In genomic region chr20:25293910-25294458, GRCh38 we compare ENCODE assay signal across 17 cellular contexts. TPM values are rescaled to one million over a fixed set of nuclear protein-coding genes. Genes with fewer than 3 reads are reported as not detected.
DNase-seq lines count a peak whose midpoint lies in the region; TF ChIP-seq lines count a peak whose summit lies in the region.
"Had no signal": no experiment of that assay in that cellular context is flagged by ENCODE, and none has a peak within 500 bp of the region (broad histone marks: within the 10 kb centered on the region; RNA-seq: fewer than 3 reads in every experiment).

No MANE protein-coding gene starts in this region.

- H3K4me1 Mint-ChIP-seq in neural progenitor cell, result no peaks in the 10 kb centered on the region
- H3K4me1 Mint-ChIP-seq: mesothelial cell of epicardium had no signal

- no peak overlapping the region for H3K9ac ChIP-seq in neural progenitor cell

- H3K9me3 Mint-ChIP-seq in neural progenitor cell, result no peaks in the 10 kb centered on the region
- H3K9me3 Mint-ChIP-seq: activated CD4-positive, alpha-beta memory T cell treated with anti-CD3 and anti-CD28 coated beads for 36 hours; CD8-positive, alpha-beta memory T cell; mesothelial cell of epicardium had no signal

- H3K79me2 ChIP-seq in neural progenitor cell (ENCODE audit: low read depth), result no peaks in the 10 kb centered on the region

- peaks cover 14% of the 10 kb centered on the region for H3K36me3 Mint-ChIP-seq in neural progenitor cell

- H3K4me1 ChIP-seq in left ventricle myocardium inferior, result peaks cover 87% of the 10 kb centered on the region
- no peaks in the 10 kb centered on the region for H3K4me1 ChIP-seq in neural progenitor cell
- H3K4me1 ChIP-seq in vagina, result peaks cover 13% of the 10 kb centered on the region
- H3K4me1 ChIP-seq: colonic mucosa had no signal

- H3F3A ChIP-seq in neural progenitor cell (ENCODE audit: low read depth), result peaks cover 7% of the 10 kb centered on the region

- TF ChIP-seq CTCF in left ventricle myocardium inferior (IDR thresholded peaks at IDR 0.05; ENCODE audit: borderline replicate concordance) (no peak), neural progenitor cell (IDR thresholded peaks at IDR 0.05) (no peak), vagina (IDR thresholded peaks at IDR 0.05) (no peak)

- peaks cover 2% of the 10 kb centered on the region for H3K27me3 Mint-ChIP-seq in neural progenitor cell (ENCODE audit: insufficient read depth, low read depth)
- H3K27me3 Mint-ChIP-seq: activated CD4-positive, alpha-beta memory T cell treated with anti-CD3 and anti-CD28 coated beads for 36 hours; CD8-positive, alpha-beta memory T cell had no signal

- DNase-seq in left ventricle myocardium inferior (no peak), cardiac septum (ENCODE audit: low spot score) (no peak), neural progenitor cell (ENCODE audit: low spot score) (no peak), vagina (ENCODE audit: extremely low spot score in 2 of 2) (no peak), hippocampal formation (lab: John Stamatoyannopoulos, UW) (no peak), NCI-H1092 (lab: John Stamatoyannopoulos, UW) (no peak), HK-2 (ENCODE audit: unreplicated experiment) (no peak)
- DNase-seq: kidney, NCI-H1048, NCI-H2107 had no signal

- peaks cover 8% of the 10 kb centered on the region for H4K20me1 ChIP-seq in neural progenitor cell (ENCODE audit: low read depth)

- H3K4me2 ChIP-seq in neural progenitor cell, result no peak overlapping the region
- H3K4me2 ChIP-seq: PC-9 had no signal

- peak overlapping the region; percentile 82 for H3K27ac ChIP-seq in left ventricle myocardium inferior (replicated peaks)
- peak overlapping the region; percentile 29 for H3K27ac ChIP-seq in cingulate gyrus (ENCODE audit: low read depth, low read length)
- H3K27ac ChIP-seq in neural progenitor cell, result no peak overlapping the region
- peak overlapping the region; percentile 27 for H3K27ac ChIP-seq in vagina
- H3K27ac ChIP-seq: colonic mucosa, PC-9 had no signal

- H3K4me3 ChIP-seq in left ventricle myocardium inferior, result no peak overlapping the region
- H3K4me3 ChIP-seq in neural progenitor cell, result no peak overlapping the region
- no peak overlapping the region for H3K4me3 ChIP-seq in vagina
- H3K4me3 ChIP-seq: adrenal gland, colonic mucosa, PC-9 had no signal

- peak overlapping the region; percentile 44 for H3K27ac Mint-ChIP-seq in neural progenitor cell
- H3K27ac Mint-ChIP-seq: activated CD4-positive, alpha-beta memory T cell treated with anti-CD3 and anti-CD28 coated beads for 36 hours had no signal

- TF ChIP-seq POLR2A in vagina (IDR thresholded peaks at IDR 0.05), result no peak

- H3K4me3 Mint-ChIP-seq in neural progenitor cell, result no peak overlapping the region
- H3K4me3 Mint-ChIP-seq: activated CD4-positive, alpha-beta memory T cell treated with anti-CD3 and anti-CD28 coated beads for 36 hours; CD8-positive, alpha-beta memory T cell; mesothelial cell of epicardium had no signal

- H3K27me3 ChIP-seq in left ventricle myocardium inferior (ENCODE audit: low read depth) (no peaks in the 10 kb centered on the region), neural progenitor cell (no peaks in the 10 kb centered on the region), vagina (no peaks in the 10 kb centered on the region)
- H3K27me3 ChIP-seq: adrenal gland, colonic mucosa had no signal

- no peak overlapping the region for H2AFZ ChIP-seq in neural progenitor cell (replicated peaks)
- H2AFZ ChIP-seq: PC-9 had no signal

- H3K36me3 ChIP-seq in left ventricle myocardium inferior (peaks cover 70% of the 10 kb centered on the region), neural progenitor cell (no peaks in the 10 kb centered on the region), vagina (peaks cover 0 to 32% of the 10 kb centered on the region in 2 donors)

- H3K9me3 ChIP-seq in left ventricle myocardium inferior (replicated peaks) (no peaks in the 10 kb centered on the region), neural progenitor cell (ENCODE audit: low read depth) (no peaks in the 10 kb centered on the region), vagina (no peaks in the 10 kb centered on the region)
- H3K9me3 ChIP-seq: adrenal gland, colonic mucosa had no signal

- intact Hi-C loops in left ventricle myocardium inferior (cut with micrococcal nuclease), result no loop called here
- intact Hi-C loops in cardiac septum (cut with DNase I), result no loop called here
- intact Hi-C loops in vagina (cut with DNase I), result no loop called here

RNA-seq across cellular contexts. Expression of gene PYGB, which starts 46.1 kb away (rescaled TPM):
- total RNA-seq in left ventricle myocardium inferior, result 218 TPM
- 386 TPM for total RNA-seq in cardiac septum
- total RNA-seq in neural progenitor cell (ENCODE audit: low replicate concordance), result 40.9 and 76.7 TPM in 2 replicates
- total RNA-seq in vagina, result 117 TPM
